In the genomic region with DNA sequence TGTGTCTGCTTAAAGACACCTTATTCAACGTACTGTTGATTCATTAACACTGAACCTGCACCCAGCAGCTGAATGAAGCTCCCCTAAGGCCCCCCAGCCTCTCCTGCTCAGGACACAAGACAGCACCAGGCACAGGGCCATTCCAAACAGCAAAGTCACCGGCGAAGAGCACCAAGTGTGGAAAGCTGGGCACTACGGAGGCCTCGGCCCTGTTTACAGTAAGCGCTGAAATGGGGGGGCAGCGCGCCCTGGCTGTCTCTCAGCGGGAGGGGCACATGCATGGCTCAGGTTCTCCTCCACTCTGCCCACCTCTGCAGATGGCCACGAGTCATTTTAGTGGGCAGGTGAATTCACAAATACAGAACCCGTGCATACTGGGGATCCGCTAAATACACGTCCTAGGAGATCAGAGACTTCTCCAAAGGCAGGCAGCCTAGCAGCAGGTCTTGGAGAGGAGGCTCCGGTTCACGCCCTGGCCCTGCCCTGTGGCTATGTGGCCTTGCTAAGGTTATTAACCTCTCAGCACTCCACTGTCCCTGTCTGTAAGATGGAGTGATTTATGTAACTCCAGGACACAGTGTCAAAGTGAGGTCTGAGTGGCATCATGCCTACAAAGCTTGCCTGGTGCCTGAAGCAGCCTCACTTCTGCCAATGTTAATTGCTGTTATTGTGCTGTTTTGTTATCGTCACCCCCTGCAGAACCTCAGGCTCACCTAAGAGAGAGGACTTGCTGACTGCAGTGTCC, we compare ENCODE assay signal across 14 cellular contexts.
"Had no signal": no experiment of that assay in that cellular context is flagged by ENCODE, and none has a peak within 500 bp of the region (broad histone marks: within the 10 kb centered on the region; RNA-seq: fewer than 3 reads in every experiment).

No MANE protein-coding gene starts in this region.

- H3K9me3 ChIP-seq: colonic mucosa, psoas muscle, right lobe of liver, thoracic aorta had no signal

- DNase-seq: activated CD4-positive, alpha-beta T cell treated with anti-CD3 and anti-CD28 coated beads, Interleukin-2, amount 50 U/mL, for 48 hours; activated CD8-positive, alpha-beta memory T cell treated with anti-CD3 and anti-CD28 coated beads, Interleukin-2, amount 10 ng/mL, durations not matched to agents 7 days and 5 days; activated naive CD4-positive, alpha-beta T cell treated with anti-CD3 and anti-CD28 coated beads, Interleukin-2, amount 50 U/mL, for 16 hours; activated T-cell treated with anti-CD3 and anti-CD28 coated beads, Interleukin-2, amount 50 U/mL, for 24 hours; colonic mucosa; foreskin fibroblast; immature natural killer cell; nephron progenitor cell; psoas muscle had no signal

- H3K36me3 ChIP-seq: colonic mucosa, right lobe of liver, thoracic aorta had no signal

- H3K4me3 ChIP-seq: colonic mucosa, lung, psoas muscle, right lobe of liver, smooth muscle cell, thoracic aorta had no signal

- H3K27me3 ChIP-seq: colonic mucosa, right lobe of liver had no signal

- H3K27ac ChIP-seq: colonic mucosa, psoas muscle, right lobe of liver, thoracic aorta had no signal

- H3K4me1 ChIP-seq: colonic mucosa, psoas muscle, right lobe of liver had no signal

- FAIRE-seq: astrocyte had no signal
